Comparison of ENCODE assay signal across 10 cellular contexts in the genomic region with DNA sequence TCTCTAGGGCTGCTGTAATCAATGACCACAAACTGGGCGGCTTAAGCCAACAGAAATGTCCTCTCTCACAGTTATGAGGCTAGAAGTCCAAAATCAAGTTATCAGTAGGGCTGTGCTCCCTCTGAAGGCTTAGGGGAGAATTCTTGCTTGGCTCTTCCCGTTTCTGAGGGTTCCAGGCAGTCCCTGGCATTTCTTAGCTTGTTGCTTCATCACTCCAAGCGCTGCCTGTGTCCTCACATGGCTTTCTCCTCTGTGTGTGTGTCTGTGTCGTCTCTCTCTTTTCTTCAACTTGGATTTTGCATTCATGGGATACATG. TPM values are rescaled to one million over a fixed set of nuclear protein-coding genes. Genes with fewer than 3 reads are reported as not detected.
A peak's percentile ranks its signal among the peaks of the same experiment; 100 is the strongest.
DNase-seq lines count a peak whose midpoint lies in the region; ATAC-seq and TF ChIP-seq lines count a peak whose summit lies in the region.
"Had no signal": no experiment of that assay in that cellular context is flagged by ENCODE, and none has a peak within 500 bp of the region (broad histone marks: within the 10 kb centered on the region; RNA-seq: fewer than 3 reads in every experiment).

No MANE protein-coding gene starts in this region.

- intact Hi-C loops in PC-3 (cut with micrococcal nuclease) = no loop called here
- intact Hi-C loops in ovary (cut with DNase I) = no loop called here
- intact Hi-C loops in activated CD4-positive, alpha-beta T cell treated with anti-CD3 and anti-CD28 coated beads for 36 hours (cut with DNase I, micrococcal nuclease) = no loop called here

- no peak for TF ChIP-seq POLR2A in ovary (IDR thresholded peaks at IDR 0.05)

- TF ChIP-seq EP300 in ovary (IDR thresholded peaks at IDR 0.05) = peak; percentile 18

- no peaks in the 10 kb centered on the region for H4K20me1 ChIP-seq in PC-3 (ENCODE audit: low read length)

- no peak overlapping the region for H3K27ac ChIP-seq in PC-3 (ENCODE audit: low read length)
- peak overlapping the region in 1 of 2 donors; percentile 7 for H3K27ac ChIP-seq in ovary

- no peak overlapping the region for H3K4me3 ChIP-seq in AG10803 (ENCODE audit: low read length)
- H3K4me3 ChIP-seq in PC-3 (ENCODE audit: low read length) = no peak overlapping the region
- H3K4me3 ChIP-seq in ovary = no peak overlapping the region

- H3K36me3 ChIP-seq in PC-3 (ENCODE audit: low read depth, low read length) (no peaks in the 10 kb centered on the region), ovary (no peaks in the 10 kb centered on the region)

- H3K9me3 Mint-ChIP-seq in activated CD4-positive, alpha-beta T cell treated with anti-CD3 and anti-CD28 coated beads for 36 hours (ENCODE audit: low read depth) = no peaks in the 10 kb centered on the region
- H3K9me3 Mint-ChIP-seq: neural crest cell had no signal

- H3K4me3 Mint-ChIP-seq in activated CD4-positive, alpha-beta T cell treated with anti-CD3 and anti-CD28 coated beads for 36 hours = no peak overlapping the region
- H3K4me3 Mint-ChIP-seq: CD8-positive, alpha-beta memory T cell; neural crest cell had no signal

- H3K79me2 ChIP-seq in PC-3 (ENCODE audit: low read length) = no peaks in the 10 kb centered on the region

- TF ChIP-seq CTCF in AG10803 (conservative IDR thresholded peaks at IDR 0.05; ENCODE audit: low read length) (peak; percentile 66), PC-3 (conservative IDR thresholded peaks at IDR 0.05; ENCODE audit: low read depth, low read length) (no peak), ovary (IDR thresholded peaks at IDR 0.05) (no peak)

- no peaks in the 10 kb centered on the region for H3F3A ChIP-seq in PC-3 (ENCODE audit: low read length, unreplicated experiment)

- no peak overlapping the region for H3K9ac ChIP-seq in PC-3 (ENCODE audit: low read length)

- POLR2A ChIA-PET in PC-3 (lab: Charles Lee; ENCODE audit: unreplicated experiment) = interaction anchor here (0.6 kb wide), 1 partner anchor 15 kb away, joined by 3 read pairs; no protein-coding TSS in a partner anchor
- POLR2A ChIA-PET in activated CD4-positive, alpha-beta T cell treated with anti-CD3 and anti-CD28 coated beads for 36 hours (lab: Charles Lee) = no interaction called here

- no peaks in the 10 kb centered on the region for H3K9me3 ChIP-seq in PC-3 (ENCODE audit: low read length)
- H3K9me3 ChIP-seq in ovary = no peaks in the 10 kb centered on the region

- ATAC-seq in PC-3 (peak; percentile 68), GM21786 (IDR thresholded peaks at IDR 0.05; ENCODE audit: unreplicated experiment) (no peak), HG02852 (IDR thresholded peaks at IDR 0.05; ENCODE audit: unreplicated experiment) (no peak)
- ATAC-seq in activated CD4-positive, alpha-beta T cell treated with anti-CD3 and anti-CD28 coated beads for 36 hours = no peak

- H3K4me1 ChIP-seq in PC-3 (ENCODE audit: insufficient read depth, low read length) (no peaks in the 10 kb centered on the region), ovary (ENCODE audit: insufficient read depth) (peaks cover 10% of the 10 kb centered on the region)

- BruUV-seq in PC-3 (replicated peaks; lab: Mats Ljungman, UMichigan) = no TSS peak

- no peaks in the 10 kb centered on the region for H3K4me1 Mint-ChIP-seq in activated CD4-positive, alpha-beta T cell treated with anti-CD3 and anti-CD28 coated beads for 36 hours
- H3K4me1 Mint-ChIP-seq: CD8-positive, alpha-beta memory T cell had no signal

- H3K27me3 ChIP-seq in PC-3 (ENCODE audit: low read length) = peaks cover 4% of the 10 kb centered on the region; the same call in 1 of the 2 replicates
- H3K27me3 ChIP-seq in ovary = no peaks in the 10 kb centered on the region

- H3K27me3 Mint-ChIP-seq in activated CD4-positive, alpha-beta T cell treated with anti-CD3 and anti-CD28 coated beads for 36 hours = peaks cover 6% of the 10 kb centered on the region

- WGBS in ovary, 3 donors = 16 to 26% (median 26%) methylated on average over 4 of the region's 4 CpGs

- peak; percentile 95 for DNase-seq in AG10803 (ENCODE audit: low read depth)
- DNase-seq in PC-3 = no peak
- DNase-seq in fibroblast of the conjunctiva (ENCODE audit: low read depth) = peak; percentile 79
- peak in 1 of 5 donors; percentile 74 for DNase-seq in ovary
- no peak for DNase-seq in activated CD4-positive, alpha-beta T cell treated with anti-CD3 and anti-CD28 coated beads for 36 hours
- DNase-seq in NCI-H1417 (lab: John Stamatoyannopoulos, UW) = no peak
- DNase-seq: CD8-positive, alpha-beta memory T cell had no signal

- H2AFZ ChIP-seq in PC-3 (ENCODE audit: low read length) = no peak overlapping the region

- CTCF ChIA-PET in PC-3 (lab: Charles Lee) = no interaction called here
- CTCF ChIA-PET in activated CD4-positive, alpha-beta T cell treated with anti-CD3 and anti-CD28 coated beads for 36 hours (lab: Charles Lee) = no interaction called here

- no peaks in the 10 kb centered on the region for H3K36me3 Mint-ChIP-seq in activated CD4-positive, alpha-beta T cell treated with anti-CD3 and anti-CD28 coated beads for 36 hours (ENCODE audit: low read depth)
- H3K36me3 Mint-ChIP-seq: CD8-positive, alpha-beta memory T cell had no signal

- H3K4me2 ChIP-seq in PC-3 (ENCODE audit: low read length) = no peak overlapping the region

- H3K9me2 ChIP-seq in PC-3 (replicated peaks; ENCODE audit: low read length) = no peaks in the 10 kb centered on the region

- no peak overlapping the region for H3K27ac Mint-ChIP-seq in activated CD4-positive, alpha-beta T cell treated with anti-CD3 and anti-CD28 coated beads for 36 hours
- H3K27ac Mint-ChIP-seq: CD8-positive, alpha-beta memory T cell had no signal

RNA-seq across cellular contexts. Expression of gene CDC42EP4, which starts 13.7 kb away (rescaled TPM):
- total RNA-seq in PC-3 (2014; rRNA removed) = 83.1 and 109 TPM in 2 replicates
- total RNA-seq in ovary = 100 to 1,000 TPM in 5 of 7 donors, 10 to 100 TPM in 2; 82.4 to 171 (median 120) TPM
- polyA plus RNA-seq in ovary = 100 to 1,000 TPM in 1 of 2 donors, 10 to 100 TPM in 1; 59.0 to 106 TPM
- total RNA-seq in activated CD4-positive, alpha-beta T cell treated with anti-CD3 and anti-CD28 coated beads for 36 hours = under 1 TPM; 0.87 to 0.91 TPM

Comparison
In these comparisons a context has a peak if more than half of its experiments do, and no peak if none do; other contexts are left out.
1. DNase-seq: peak in AG10803 (single experiment) and fibroblast of the conjunctiva (single experiment); none in PC-3 (single experiment), activated CD4-positive, alpha-beta T cell treated with anti-CD3 and anti-CD28 coated beads for 36 hours (single experiment) and NCI-H1417 (0 of 3).
2. RNA of gene CDC42EP4, which starts 13.7 kb away (total RNA-seq): 82.4 to 171 TPM in ovary and 83.1 to 109 TPM in PC-3; 0.87 to 0.91 TPM in activated CD4-positive, alpha-beta T cell treated with anti-CD3 and anti-CD28 coated beads for 36 hours; every median in the first group is over 10 times any median in the second.